32 cellular contexts compared by ENCODE assay signal in genomic region chr6:158448856-158449255, GRCh38.
"Had no signal": no experiment of that assay in that cellular context is flagged by ENCODE, and none has a peak within 500 bp of the region (broad histone marks: within the 10 kb centered on the region; RNA-seq: fewer than 3 reads in every experiment).

No MANE protein-coding gene starts in this region.

- H3K4me3 ChIP-seq: heart left ventricle, left lung, lower lobe of right lung, right atrium auricular region, skin epidermis, stomach, testis, thyroid gland, transverse colon, upper lobe of right lung had no signal

- H3K27ac ChIP-seq: heart left ventricle, left lung, lower lobe of right lung, parathyroid adenoma, right atrium auricular region, skin epidermis, stomach, testis, thyroid gland, transverse colon, upper lobe of right lung had no signal

- H3K79me2 ChIP-seq: parathyroid adenoma had no signal

- H2AFZ ChIP-seq: parathyroid adenoma had no signal

- H3K9ac ChIP-seq: parathyroid adenoma had no signal

- ATAC-seq: heart left ventricle; left colon; left lung; lower lobe of right lung; natural killer cell; sciatic nerve; stimulated activated naive B cell treated with anti-CD40 and anti-IgM and Interleukin-4, amounts not matched to agents 10 μg/mL and 1 μg/mL and 100 μg/mL, for 72 hours; stimulated activated naive CD8-positive, alpha-beta T cell treated with anti-CD3 and anti-CD28 coated beads, Interleukin-15, Interleukin-2, amounts not matched to agents 100 U/mL and 50 U/mL, for 24 hours; upper lobe of right lung had no signal

- H3K9me3 ChIP-seq: heart left ventricle, left lung, lower lobe of right lung, right atrium auricular region, stomach, testis, thyroid gland, transverse colon, upper lobe of right lung had no signal

- H3K36me3 Mint-ChIP-seq: natural killer cell had no signal

- H3K9me3 Mint-ChIP-seq: immature natural killer cell, mesothelial cell of epicardium, natural killer cell, nephron progenitor cell had no signal

- DNase-seq: heart left ventricle; hypothalamus; immature natural killer cell; kidney; left colon; left lung; lower lobe of right lung; mammary epithelial cell; mesendoderm; naive B cell; natural killer cell; nephron progenitor cell; nucleus accumbens; stimulated activated CD4-positive, alpha-beta T cell treated with anti-CD3 and anti-CD28 coated beads, Interleukin-12 subunit alpha, Interleukin-12 subunit beta, amount 100 ng/mL, for 4 hours; stimulated activated CD4-positive, alpha-beta T cell treated with anti-CD3 and anti-CD28 coated beads, Interleukin-15, amount 100 ng/mL, for 24 hours; stimulated activated CD4-positive, alpha-beta T cell treated with anti-CD3 and anti-CD28 coated beads, Interleukin-2, amount 100 ng/mL, for 24 hours; stimulated activated CD4-positive, alpha-beta T cell treated with anti-CD3 and anti-CD28 coated beads, Interleukin-4, amount 100 ng/mL, for 1 hour; stimulated activated naive B cell treated with anti-CD40 and anti-IgM and Interleukin-4, amounts not matched to agents 10 μg/mL and 1 μg/mL and 100 μg/mL, for 72 hours; stimulated activated naive CD8-positive, alpha-beta T cell treated with anti-CD3 and anti-CD28 coated beads, Interleukin-15, Interleukin-2, amounts not matched to agents 100 U/mL and 50 U/mL, for 24 hours; stomach; testis; thyroid gland; transverse colon; upper lobe of right lung had no signal

- H3K27me3 ChIP-seq: heart left ventricle, left lung, right atrium auricular region, stomach, testis, thyroid gland, transverse colon, upper lobe of right lung had no signal

- FAIRE-seq: islet of Langerhans, kidney, urothelium cell line had no signal

- H3K27me3 Mint-ChIP-seq: naive B cell; progenitor cell of endocrine pancreas; stimulated activated naive B cell treated with anti-CD40 and anti-IgM and Interleukin-4, amounts not matched to agents 10 μg/mL and 1 μg/mL and 100 μg/mL, for 72 hours had no signal

- H3K4me1 ChIP-seq: heart left ventricle, left lung, lower lobe of right lung, parathyroid adenoma, right atrium auricular region, stomach, testis, thyroid gland, transverse colon, upper lobe of right lung had no signal

- H3K4me3 Mint-ChIP-seq: immature natural killer cell; mesothelial cell of epicardium; naive B cell; natural killer cell; nephron progenitor cell; stimulated activated naive B cell treated with anti-CD40 and anti-IgM and Interleukin-4, amounts not matched to agents 10 μg/mL and 1 μg/mL and 100 μg/mL, for 72 hours had no signal

- H3K36me3 ChIP-seq: transverse colon had no signal

- H3K4me1 Mint-ChIP-seq: immature natural killer cell, mesothelial cell of epicardium, naive B cell, natural killer cell, nephron progenitor cell had no signal

- H3K27ac Mint-ChIP-seq: immature natural killer cell; mesothelial cell of epicardium; natural killer cell; nephron progenitor cell; progenitor cell of endocrine pancreas; stimulated activated naive B cell treated with anti-CD40 and anti-IgM and Interleukin-4, amounts not matched to agents 10 μg/mL and 1 μg/mL and 100 μg/mL, for 72 hours had no signal
